14 cellular contexts compared by ENCODE assay signal in genomic region chr2:76427447-76427846, GRCh38.
DNase-seq lines count a peak whose midpoint lies in the region; ATAC-seq and TF ChIP-seq lines count a peak whose summit lies in the region.
"Had no signal": no experiment of that assay in that cellular context is flagged by ENCODE, and none has a peak within 500 bp of the region (broad histone marks: within the 10 kb centered on the region; RNA-seq: fewer than 3 reads in every experiment).

No MANE protein-coding gene starts in this region.

- H3K4me1 ChIP-seq in prostate gland (replicated peaks) = no peaks in the 10 kb centered on the region

- ATAC-seq in HG03175 (IDR thresholded peaks at IDR 0.05; ENCODE audit: unreplicated experiment) = no peak
- no peak for ATAC-seq in HG02981 (IDR thresholded peaks at IDR 0.05; ENCODE audit: unreplicated experiment)

- H3K27me3 ChIP-seq in prostate gland (replicated peaks; ENCODE audit: insufficient read depth) = no peaks in the 10 kb centered on the region

- TF ChIP-seq POLR2A in prostate gland (IDR thresholded peaks at IDR 0.05) = no peak

- H3K9me3 ChIP-seq in prostate gland = no peaks in the 10 kb centered on the region

- H3K36me3 ChIP-seq in prostate gland = no peaks in the 10 kb centered on the region

- no peak overlapping the region for H3K27ac ChIP-seq in prostate gland

- intact Hi-C loops in prostate gland (cut with DNase I) = no loop called here

- no peak overlapping the region for H3K4me3 ChIP-seq in prostate gland

- DNase-seq in A172 (ENCODE audit: low spot score) (peak; percentile 41), DMS53 (lab: John Stamatoyannopoulos, UW) (peak; percentile 63), OCI-M1 (lab: John Stamatoyannopoulos, UW) (peak; percentile 1), iris pigment epithelial cell (ENCODE audit: low read depth) (peak; percentile 20), prostate gland (ENCODE audit: low spot score) (no peak)
- DNase-seq: 8988T; CD4-positive, alpha-beta memory T cell; COR-L47; HCEC 1CT; HFFc6; IMR-90; KG1 had no signal

- no peak for TF ChIP-seq CTCF in prostate gland (IDR thresholded peaks at IDR 0.05)
